8 cellular contexts compared by ENCODE assay signal in genomic region chr7:143639376-143639775, GRCh38. TPM values are rescaled to one million over a fixed set of nuclear protein-coding genes. Genes with fewer than 3 reads are reported as not detected.
DNase-seq lines count a peak whose midpoint lies in the region; ATAC-seq and TF ChIP-seq lines count a peak whose summit lies in the region.
"Not testable (repeated sequence)": the region's sequence is repeated elsewhere in the genome, so short reads cannot be mapped to it uniquely, and the experiment has no call there.

No MANE protein-coding gene starts in this region.

- not testable (repeated sequence) for H3K27ac Mint-ChIP-seq in T-helper 17 cell

- not testable (repeated sequence) for H3K27me3 ChIP-seq in right lobe of liver; aorta (ENCODE audit: control insufficient read depth in 1 of 2, insufficient read depth in 2 of 2, low read length in 1 of 2)

- H3K4me1 ChIP-seq in right lobe of liver; aorta (ENCODE audit: control insufficient read depth in 1 of 2, insufficient read depth in 2 of 2, low read length in 2 of 2): not testable (repeated sequence)

- H3K36me3 Mint-ChIP-seq in T-helper 17 cell (ENCODE audit: low read depth) = not testable (repeated sequence)

- not testable (repeated sequence) for H3K4me3 ChIP-seq in right lobe of liver; aorta (ENCODE audit: low read length in 2 of 2)

- not testable (repeated sequence) for DNase-seq in T-helper 17 cell, right lobe of liver, aorta

- no CpG with 5 or more reads among the region's 7 CpGs for whole genome bisulfite sequencing in right lobe of liver (ENCODE audit: insufficient coverage, low coverage, low lambda C conversion rate, missing lambda C conversion rate)
- no CpG with 5 or more reads among the region's 7 CpGs for WGBS in aorta, 2 donors

- H3K9me3 ChIP-seq in T-helper 17 cell (ENCODE audit: control insufficient read depth, low read length, poor library complexity, severe bottlenecking); right lobe of liver; aorta (ENCODE audit: control insufficient read depth, low read length): not testable (repeated sequence)

- intact Hi-C loops in right lobe of liver (cut with DNase I); aorta (cut with DNase I): not testable (repeated sequence)

- H3K36me3 ChIP-seq in right lobe of liver; aorta (ENCODE audit: control insufficient read depth in 1 of 2, insufficient read depth in 2 of 2, low read length in 1 of 2): not testable (repeated sequence)

- H3K27me3 Mint-ChIP-seq in T-helper 17 cell = not testable (repeated sequence)

- not testable (repeated sequence) for H3K4me1 Mint-ChIP-seq in T-helper 17 cell

- ATAC-seq in GM18873 (IDR thresholded peaks at IDR 0.05; ENCODE audit: low FRiP score, unreplicated experiment) = peak; percentile 55
- ATAC-seq in GM21360 (IDR thresholded peaks at IDR 0.05; ENCODE audit: unreplicated experiment) = peak; percentile 80
- peak; percentile 55 for ATAC-seq in GM21825 (IDR thresholded peaks at IDR 0.05; ENCODE audit: unreplicated experiment)
- ATAC-seq in HG02943 (IDR thresholded peaks at IDR 0.05; ENCODE audit: low read depth, unreplicated experiment) = peak; percentile 85
- ATAC-seq in HG03280 (IDR thresholded peaks at IDR 0.05; ENCODE audit: unreplicated experiment) = peak; percentile 77
- peak; percentile 29 for ATAC-seq in T-helper 17 cell
- ATAC-seq in right lobe of liver = peak; percentile 36 to 69 (median 56)
- peak; percentile 68 for ATAC-seq in aorta (ENCODE audit: low FRiP score)

- not testable (repeated sequence) for H3K4me3 Mint-ChIP-seq in T-helper 17 cell

- not testable (repeated sequence) for H3K27ac ChIP-seq in right lobe of liver; aorta (ENCODE audit: low read depth in 1 of 2, low read length in 2 of 2)

- TF ChIP-seq CTCF in right lobe of liver (IDR thresholded peaks at IDR 0.05) = not testable (repeated sequence)

- TF ChIP-seq POLR2A in right lobe of liver (IDR thresholded peaks at IDR 0.05) = not testable (repeated sequence)

RNA-seq across cellular contexts. Expression of gene TCAF2, which starts 18.6 kb away (rescaled TPM):
- total RNA-seq in T-helper 17 cell (10 to 100 TPM; 23.8 to 27.1 TPM), right lobe of liver (1 to 10 TPM; 2.2 to 8.0 (median 6.0) TPM), aorta (1 to 10 TPM; 3.6 to 6.3 TPM)
- 1 to 10 TPM in 1 of 2 donors, under 1 TPM in 1; 0.50 to 1.9 TPM for polyA plus RNA-seq in aorta

Comparison
In these comparisons a context has a peak if more than half of its experiments do, and no peak if none do; other contexts are left out.
1. ATAC-seq: peak in every context shown above with its lines; median percentile 85 in HG02943; 80 in GM21360; 77 in HG03280; 68 in aorta; 56 in right lobe of liver; 55 in GM18873; 55 in GM21825; 29 in T-helper 17 cell.